14 cellular contexts compared by ENCODE assay signal in genomic region chr11:79219186-79220045, GRCh38.
"Had no signal": no experiment of that assay in that cellular context is flagged by ENCODE, and none has a peak within 500 bp of the region (broad histone marks: within the 10 kb centered on the region; RNA-seq: fewer than 3 reads in every experiment).

No MANE protein-coding gene starts in this region.

- H3K4me1 ChIP-seq: gastroesophageal sphincter had no signal

- H3K9me3 ChIP-seq: gastroesophageal sphincter, ovary, thoracic aorta had no signal

- H3K27ac ChIP-seq: brain microvascular endothelial cell, gastroesophageal sphincter, neural progenitor cell, ovary, thoracic aorta had no signal

- H3K27me3 ChIP-seq: brain microvascular endothelial cell, gastroesophageal sphincter, neural progenitor cell, ovary had no signal

- ATAC-seq: gastroesophageal sphincter; stimulated activated naive CD8-positive, alpha-beta T cell treated with anti-CD3 and anti-CD28 coated beads, Interleukin-15, amount 100 ng/mL, for 72 hours had no signal

- DNase-seq: activated B cell treated with CpG ODN at 0.5 μM for 24 hours; activated CD4-positive, alpha-beta T cell treated with anti-CD3 and anti-CD28 coated beads, Interleukin-2, amount 10 ng/mL, durations not matched to agents 7 days and 5 days; activated T-cell treated with anti-CD3 and anti-CD28 coated beads for 4 hours; amniotic stem cell; brain microvascular endothelial cell; dermis blood vessel endothelial cell; midbrain; ovary; stimulated activated CD4-positive, alpha-beta T cell treated with anti-CD3 and anti-CD28 coated beads, Interleukin-4, amount 100 ng/mL, for 1 hour; stimulated activated CD8-positive, alpha-beta memory T cell treated with anti-CD3 and anti-CD28 coated beads, Interleukin-4, amount 100 ng/mL, for 48 hours; stimulated activated naive CD8-positive, alpha-beta T cell treated with anti-CD3 and anti-CD28 coated beads, Interleukin-15, amount 100 ng/mL, for 72 hours had no signal

- H3K36me3 ChIP-seq: brain microvascular endothelial cell, gastroesophageal sphincter, neural progenitor cell, ovary, thoracic aorta had no signal

- H3K4me3 ChIP-seq: gastroesophageal sphincter, neural progenitor cell, ovary, thoracic aorta had no signal
